1 cellular context compared by ENCODE assay signal in the genomic region with DNA sequence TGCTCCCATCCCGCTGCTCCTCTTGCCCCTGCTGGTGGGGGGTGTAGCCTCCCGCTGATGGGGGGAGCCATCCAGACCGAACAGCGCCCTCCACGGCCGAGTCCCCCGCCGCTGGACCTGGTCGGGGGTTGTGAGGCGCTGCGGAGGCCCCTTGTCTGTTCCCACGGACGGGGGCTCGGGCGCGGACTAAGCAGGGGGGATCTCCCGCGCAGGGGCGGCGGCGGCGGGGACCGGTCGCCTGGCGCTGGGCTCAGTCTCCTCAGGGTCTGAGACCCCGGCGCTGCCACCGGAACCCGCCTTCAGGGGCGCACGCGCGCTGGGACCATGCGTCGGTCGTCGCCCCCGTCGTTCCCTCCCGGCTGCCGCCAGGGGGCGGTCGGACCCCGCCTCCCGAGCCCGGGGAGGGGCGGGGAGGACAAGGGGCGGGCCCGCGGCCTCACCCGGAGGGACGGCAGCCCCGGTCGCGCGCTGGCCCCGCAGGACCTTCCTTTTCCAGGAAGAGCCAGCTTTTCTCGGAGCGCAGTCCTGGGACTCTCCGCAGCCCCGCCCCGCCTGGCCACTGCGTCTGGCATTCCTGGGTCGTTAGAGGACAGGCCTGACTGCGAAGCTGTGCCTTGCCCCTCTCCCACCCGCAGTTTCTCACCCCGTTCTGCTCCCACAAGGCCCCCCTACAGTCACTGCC.
TF ChIP-seq lines count a peak whose summit lies in the region.

No MANE protein-coding gene starts in this region.

TF ChIP-seq in HepG2, 621 proteins besides CTCF, POLR2A, EP300 and RAD21 (continued from another document and continues in another):
- TF ChIP-seq ZNF768 (CRISPR knock-in tag; IDR thresholded peaks at IDR 0.05) (no peak; the same call in 1 of the 2 replicates), ZFYVE20 (CRISPR knock-in tag; IDR thresholded peaks at IDR 0.05; ENCODE audit: borderline replicate concordance, low read depth) (no peak), ZNF44 (CRISPR knock-in tag; IDR thresholded peaks at IDR 0.05) (no peak; the same call in 1 of the 2 replicates), ZNF564 (CRISPR knock-in tag; IDR thresholded peaks at IDR 0.05) (no peak), PHB2 (IDR thresholded peaks at IDR 0.05; ENCODE audit: partially characterized antibody) (no peak), ZNF292 (CRISPR knock-in tag; IDR thresholded peaks at IDR 0.05; ENCODE audit: borderline replicate concordance, low read depth) (no peak), RFX3 (CRISPR knock-in tag; IDR thresholded peaks at IDR 0.05) (no peak), ZNF253 (CRISPR knock-in tag; IDR thresholded peaks at IDR 0.05; ENCODE audit: borderline replicate concordance) (0 out of 2 replicates have a peak, but pooled peaks have one; percentile 36), MLLT10 (CRISPR knock-in tag; IDR thresholded peaks at IDR 0.05) (no peak), ISL2 (CRISPR knock-in tag; IDR thresholded peaks at IDR 0.05) (no peak; the same call in 1 of the 2 replicates), ZNF644 (CRISPR knock-in tag; IDR thresholded peaks at IDR 0.05; ENCODE audit: low read depth) (no peak), RCOR2 (CRISPR knock-in tag; IDR thresholded peaks at IDR 0.05) (no peak), ZFP36 (IDR thresholded peaks at IDR 0.05; ENCODE audit: borderline replicate concordance, low read depth, low read length, partially characterized antibody) (no peak), THAP11 (CRISPR knock-in tag; IDR thresholded peaks at IDR 0.05) (peak; percentile 62), ISX (CRISPR knock-in tag; conservative IDR thresholded peaks at IDR 0.05) (no peak), JUND (CRISPR knock-in tag; IDR thresholded peaks at IDR 0.05) (peak; percentile 27; the same call in 1 of the 2 replicates), SIX4 (CRISPR knock-in tag; IDR thresholded peaks at IDR 0.05) (no peak), ZNF280D (CRISPR knock-in tag; IDR thresholded peaks at IDR 0.05) (no peak), SMC3 (IDR thresholded peaks at IDR 0.05; ENCODE audit: low read length) (peak; percentile 26; the same call in 1 of the 2 replicates), HMG20B (CRISPR knock-in tag; conservative IDR thresholded peaks at IDR 0.05) (no peak), ZNF446 (CRISPR knock-in tag; IDR thresholded peaks at IDR 0.05) (no peak), ZNF782 (CRISPR knock-in tag; IDR thresholded peaks at IDR 0.05; ENCODE audit: borderline replicate concordance) (no peak; the same call in 1 of the 2 replicates), NKX3-1 (CRISPR knock-in tag; IDR thresholded peaks at IDR 0.05) (0 out of 2 replicates have a peak, but pooled peaks have one; percentile 17), ZBTB4 (CRISPR knock-in tag; IDR thresholded peaks at IDR 0.05; ENCODE audit: borderline replicate concordance) (0 out of 2 replicates have a peak, but pooled peaks have one; percentile 50), HHEX (CRISPR knock-in tag; IDR thresholded peaks at IDR 0.05) (no peak), ONECUT2 (CRISPR knock-in tag; IDR thresholded peaks at IDR 0.05) (no peak), PHF21A (CRISPR knock-in tag; IDR thresholded peaks at IDR 0.05) (peak; percentile 77), MED8 (CRISPR knock-in tag; IDR thresholded peaks at IDR 0.05; ENCODE audit: insufficient replicate concordance) (peak; percentile 53), IRF9 (CRISPR knock-in tag; IDR thresholded peaks at IDR 0.05; ENCODE audit: borderline replicate concordance) (no peak), ERF (CRISPR knock-in tag; IDR thresholded peaks at IDR 0.05) (peak; percentile 82), MAFG (CRISPR knock-in tag; IDR thresholded peaks at IDR 0.05) (no peak), DRAP1 (CRISPR knock-in tag; IDR thresholded peaks at IDR 0.05) (no peak), ZNF549 (CRISPR knock-in tag; IDR thresholded peaks at IDR 0.05) (no peak), REXO4 (CRISPR knock-in tag; IDR thresholded peaks at IDR 0.05; ENCODE audit: borderline replicate concordance) (no peak), SCMH1 (CRISPR knock-in tag; IDR thresholded peaks at IDR 0.05; ENCODE audit: borderline replicate concordance) (no peak), SOX5 (CRISPR knock-in tag; IDR thresholded peaks at IDR 0.05; ENCODE audit: borderline replicate concordance) (peak; percentile 34; the same call in 1 of the 2 replicates), RARA (CRISPR knock-in tag; IDR thresholded peaks at IDR 0.05) (no peak; the same call in 1 of the 2 replicates), ZNF225 (CRISPR knock-in tag; IDR thresholded peaks at IDR 0.05) (0 out of 2 replicates have a peak, but pooled peaks have one; percentile 19), SIN3B (IDR thresholded peaks at IDR 0.05; ENCODE audit: low read length) (no peak), ZNF230 (CRISPR knock-in tag; IDR thresholded peaks at IDR 0.05) (no peak; the same call in 1 of the 2 replicates), RBFOX2 (IDR thresholded peaks at IDR 0.05; ENCODE audit: low read depth, low read length) (peak; percentile 71), MXI1 (IDR thresholded peaks at IDR 0.05; ENCODE audit: borderline replicate concordance, low read depth, low read length) (no peak; the same call in 2 of the 3 replicates), ZNF24 (IDR thresholded peaks at IDR 0.05) (no peak), REST (IDR thresholded peaks at IDR 0.05; ENCODE audit: borderline replicate concordance in 1 of 2, low read depth in 1 of 2, low read length in 2 of 2) (no peak), ZNF766 (CRISPR knock-in tag; IDR thresholded peaks at IDR 0.05; ENCODE audit: borderline replicate concordance) (peak; percentile 84; the same call in 1 of the 2 replicates), MAFK (conservative IDR thresholded peaks at IDR 0.05 in 1 of 2, IDR thresholded peaks at IDR 0.05 in 1 of 2; ENCODE audit: low read length in 2 of 2) (no peak), SMAD1 (CRISPR knock-in tag; IDR thresholded peaks at IDR 0.05; ENCODE audit: borderline replicate concordance, low read depth) (peak; percentile 91; the same call in 1 of the 2 replicates)
- TF ChIP-seq, protein P1, sequence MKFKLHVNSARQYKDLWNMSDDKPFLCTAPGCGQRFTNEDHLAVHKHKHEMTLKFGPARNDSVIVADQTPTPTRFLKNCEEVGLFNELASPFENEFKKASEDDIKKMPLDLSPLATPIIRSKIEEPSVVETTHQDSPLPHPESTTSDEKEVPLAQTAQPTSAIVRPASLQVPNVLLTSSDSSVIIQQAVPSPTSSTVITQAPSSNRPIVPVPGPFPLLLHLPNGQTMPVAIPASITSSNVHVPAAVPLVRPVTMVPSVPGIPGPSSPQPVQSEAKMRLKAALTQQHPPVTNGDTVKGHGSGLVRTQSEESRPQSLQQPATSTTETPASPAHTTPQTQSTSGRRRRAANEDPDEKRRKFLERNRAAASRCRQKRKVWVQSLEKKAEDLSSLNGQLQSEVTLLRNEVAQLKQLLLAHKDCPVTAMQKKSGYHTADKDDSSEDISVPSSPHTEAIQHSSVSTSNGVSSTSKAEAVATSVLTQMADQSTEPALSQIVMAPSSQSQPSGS (CRISPR knock-in tag; IDR thresholded peaks at IDR 0.05): 0 out of 2 replicates have a peak, but pooled peaks have one; percentile 30
